ENCODE assay signal across 16 cellular contexts in the genomic region with DNA sequence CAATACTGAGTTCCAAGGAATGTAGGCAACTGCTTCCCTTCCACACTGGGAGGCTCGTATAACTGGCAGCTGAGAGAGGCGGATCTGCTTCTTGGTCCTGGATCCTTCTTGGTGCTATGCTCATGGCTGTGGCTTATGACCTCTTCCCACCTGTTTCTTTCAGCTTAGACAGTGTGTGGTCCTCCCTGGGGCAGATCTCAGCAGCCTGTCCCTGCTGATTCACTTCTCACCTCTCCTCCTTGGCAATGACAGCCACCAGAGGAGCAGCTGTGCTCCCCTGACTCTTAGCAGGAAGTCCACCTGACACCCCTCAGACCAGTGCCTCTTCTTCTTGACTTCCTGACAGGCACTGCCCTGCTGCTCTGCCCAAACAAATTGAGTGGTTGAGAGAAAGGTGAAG.
A peak's percentile ranks its signal among the peaks of the same experiment; 100 is the strongest.
DNase-seq lines count a peak whose midpoint lies in the region; ATAC-seq, FAIRE-seq and TF ChIP-seq lines count a peak whose summit lies in the region.
"Had no signal": no experiment of that assay in that cellular context is flagged by ENCODE, and none has a peak within 500 bp of the region (broad histone marks: within the 10 kb centered on the region; RNA-seq: fewer than 3 reads in every experiment).

No MANE protein-coding gene starts in this region.

- no peaks in the 10 kb centered on the region for H4K20me1 ChIP-seq in GM12878 (ENCODE audit: control insufficient read depth, insufficient read depth)

- H3K27me3 ChIP-seq in GM12878 (replicated peaks in 1 of 2; ENCODE audit: control insufficient read depth in 2 of 2, insufficient read depth in 2 of 2, low read length in 1 of 2): no peaks in the 10 kb centered on the region; a peak in 1 of 4 replicates

- H3K9me3 Mint-ChIP-seq in stimulated activated naive CD8-positive, alpha-beta T cell treated with anti-CD3 and anti-CD28 coated beads, Interleukin-15, amount 100 ng/mL, for 72 hours: peaks cover 16 to 22% of the 10 kb centered on the region in 2 donors
- peaks cover 8% of the 10 kb centered on the region for H3K9me3 Mint-ChIP-seq in type B pancreatic cell
- H3K9me3 Mint-ChIP-seq in CD14-positive monocyte: peaks cover 12 to 23% (median 18%) of the 10 kb centered on the region in 7 donors

- ATAC-seq in stimulated activated naive CD8-positive, alpha-beta T cell treated with anti-CD3 and anti-CD28 coated beads, Interleukin-15, amount 100 ng/mL, for 72 hours: peak; percentile 49
- ATAC-seq in stimulated activated naive CD8-positive, alpha-beta T cell treated with anti-CD3 and anti-CD28 coated beads, Interleukin-15, Interleukin-2, amounts not matched to agents 100 U/mL and 50 U/mL, for 24 hours: no peak
- ATAC-seq in GM12878 (peak; percentile 13; the same call in 2 of the 3 replicates), HG02973 (IDR thresholded peaks at IDR 0.05; ENCODE audit: unreplicated experiment) (no peak)

- TF ChIP-seq POLR2A in GM12878 (IDR thresholded peaks at IDR 0.05; ENCODE audit: low read depth, low read length): no peak

- H3K27me3 Mint-ChIP-seq in stimulated activated naive CD8-positive, alpha-beta T cell treated with anti-CD3 and anti-CD28 coated beads, Interleukin-15, amount 100 ng/mL, for 72 hours: no peaks in the 10 kb centered on the region
- H3K27me3 Mint-ChIP-seq in type B pancreatic cell (no peaks in the 10 kb centered on the region), CD14-positive monocyte (ENCODE audit: low read depth in 3 of 3) (peaks cover 3 to 11% (median 7%) of the 10 kb centered on the region in 3 donors)

- H3K27ac ChIP-seq in GM12878 (ENCODE audit: control insufficient read depth, insufficient read depth): no peak overlapping the region

- H2AFZ ChIP-seq in GM12878 (ENCODE audit: control insufficient read depth, low read depth, low read length): no peak overlapping the region

- no peak overlapping the region for H3K9ac ChIP-seq in GM12878 (ENCODE audit: control insufficient read depth, insufficient read depth, low read length)

- H3K4me2 ChIP-seq in GM12878 (ENCODE audit: control insufficient read depth, insufficient read depth): no peak overlapping the region

- POLR2A ChIA-PET in GM12878 (lab: Charles Lee): no interaction called here

- no peak for TF ChIP-seq RAD21 in GM12878 (IDR thresholded peaks at IDR 0.05; ENCODE audit: insufficient read depth, low read depth, low read length)

- no peaks in the 10 kb centered on the region for H3K79me2 ChIP-seq in GM12878 (ENCODE audit: control insufficient read depth, insufficient read depth, low read length)

- RAD21 ChIA-PET in GM12878 (lab: Charles Lee; ENCODE audit: unreplicated experiment): interaction anchor here (1.0 to 2.5 kb wide), 3 partner anchors 11 to 100 kb away, joined by 3 to 12 read pairs (median 6); no protein-coding TSS in a partner anchor

- no peak for TF ChIP-seq EP300 in GM12878 (IDR thresholded peaks at IDR 0.05; ENCODE audit: borderline replicate concordance in 1 of 2, control insufficient read depth in 1 of 2, low read depth in 2 of 2, low read length in 2 of 2)

- no peak overlapping the region for H3K4me3 ChIP-seq in GM12878

- H3K9me3 ChIP-seq in GM12878 (replicated peaks; ENCODE audit: control insufficient read depth, insufficient read depth, low read length): no peaks in the 10 kb centered on the region; the same call in 2 of the 3 replicates

- H3K4me1 ChIP-seq in GM12878 (ENCODE audit: control insufficient read depth, insufficient read depth, low read length): no peaks in the 10 kb centered on the region

- no peaks in the 10 kb centered on the region; a peak in 1 of 4 replicates for H3K36me3 ChIP-seq in GM12878 (ENCODE audit: control insufficient read depth in 2 of 2, insufficient read depth in 2 of 2, low read length in 1 of 2)

- SMC1A ChIA-PET in GM12878 (lab: Charles Lee; ENCODE audit: uncharacterized antibody, unreplicated experiment): interaction anchor here (0.8 to 3.8 kb wide), 3 partner anchors 12 to 96 kb away, joined by 3 to 14 read pairs (median 3); no protein-coding TSS in a partner anchor

- CTCF ChIA-PET in GM12878 (lab: Yijun Ruan, JAX): interaction anchor here (0.8 to 3.5 kb wide), 2 partner anchors 8 to 226 kb away, joined by 3 to 21 read pairs; a partner anchor contains a TSS

- peaks cover 17% of the 10 kb centered on the region for H3K4me1 Mint-ChIP-seq in stimulated activated naive CD8-positive, alpha-beta T cell treated with anti-CD3 and anti-CD28 coated beads, Interleukin-15, amount 100 ng/mL, for 72 hours
- H3K4me1 Mint-ChIP-seq in type B pancreatic cell (ENCODE audit: unreplicated experiment) (peaks cover 42% of the 10 kb centered on the region), CD14-positive monocyte (no peaks in the 10 kb centered on the region)

- TF ChIP-seq CTCF in GM12878 (IDR thresholded peaks at IDR 0.05 in 2 of 3, conservative IDR thresholded peaks at IDR 0.05 in 1 of 3; ENCODE audit: control insufficient read depth in 2 of 3, extremely low read depth in 1 of 3, insufficient read depth in 1 of 3, low read depth in 3 of 3, low read length in 3 of 3) (no peak), type B pancreatic cell (conservative IDR thresholded peaks at IDR 0.05) (no peak), CD14-positive monocyte (IDR thresholded peaks at IDR 0.05) (no peak)

- intact Hi-C loops in GM12878 (cut with micrococcal nuclease; ENCODE audit: unreplicated experiment) (no loop called here), CD14-positive monocyte (cut with micrococcal nuclease) (no loop called here)

- no TSS peak for BruUV-seq in GM12878 (replicated peaks; lab: Mats Ljungman, UMichigan)

- in situ Hi-C loops in GM12878 (cut with MboI): no loop called here

- no peaks in the 10 kb centered on the region for H3K36me3 Mint-ChIP-seq in type B pancreatic cell
- no peaks in the 10 kb centered on the region for H3K36me3 Mint-ChIP-seq in CD14-positive monocyte

- no peak for DNase-seq in stimulated activated naive CD8-positive, alpha-beta T cell treated with anti-CD3 and anti-CD28 coated beads, Interleukin-15, amount 100 ng/mL, for 72 hours
- DNase-seq in stimulated activated naive CD8-positive, alpha-beta T cell treated with anti-CD3 and anti-CD28 coated beads, Interleukin-15, Interleukin-2, amounts not matched to agents 100 U/mL and 50 U/mL, for 24 hours: no peak
- DNase-seq in GM12878 (ENCODE audit: low read depth, low spot score) (no peak), left kidney (ENCODE audit: low read depth, low spot score) (peak; percentile 6), type B pancreatic cell (ENCODE audit: extremely low spot score, unreplicated experiment) (no peak), CD14-positive monocyte (ENCODE audit: low spot score) (no peak), NCI-H2029 (lab: John Stamatoyannopoulos, UW) (no peak)
- DNase-seq: Calu3, DMS79, Kasumi-1, MV-4-11, NCI-H1436, NCI-H2081, NCI-H510A treated with DMSO at 0.1 percent for 48 hours had no signal

- no peak for FAIRE-seq in GM12878 (lab: Jason Lieb, UNC)
- FAIRE-seq: G401.6 had no signal

- no peak overlapping the region for H3K4me3 Mint-ChIP-seq in stimulated activated naive CD8-positive, alpha-beta T cell treated with anti-CD3 and anti-CD28 coated beads, Interleukin-15, amount 100 ng/mL, for 72 hours
- H3K4me3 Mint-ChIP-seq in type B pancreatic cell: no peak overlapping the region
- H3K4me3 Mint-ChIP-seq in CD14-positive monocyte: no peak overlapping the region

- 48% methylated on average over 2 of the region's 2 CpGs for WGBS in GM12878 (ENCODE audit: insufficient coverage, insufficient replicate concordance, low lambda C conversion rate, missing lambda C conversion rate)

- no peak overlapping the region for H3K27ac Mint-ChIP-seq in stimulated activated naive CD8-positive, alpha-beta T cell treated with anti-CD3 and anti-CD28 coated beads, Interleukin-15, amount 100 ng/mL, for 72 hours
- H3K27ac Mint-ChIP-seq in type B pancreatic cell (peak overlapping the region; percentile 91), CD14-positive monocyte (no peak overlapping the region)

TF ChIP-seq in GM12878, 131 proteins besides CTCF, POLR2A, EP300 and RAD21:
- TF ChIP-seq KLF5 (IDR thresholded peaks at IDR 0.05; ENCODE audit: partially characterized antibody) (no peak), EED (IDR thresholded peaks at IDR 0.05; ENCODE audit: low read depth) (0 out of 2 replicates have a peak, but pooled peaks have one; percentile 11)

Comparison
In these comparisons a context has a peak if more than half of its experiments do, and no peak if none do; other contexts are left out.
1. ATAC-seq: peak in stimulated activated naive CD8-positive, alpha-beta T cell treated with anti-CD3 and anti-CD28 coated beads, Interleukin-15, amount 100 ng/mL, for 72 hours (single experiment) and GM12878 (single experiment); none in stimulated activated naive CD8-positive, alpha-beta T cell treated with anti-CD3 and anti-CD28 coated beads, Interleukin-15, Interleukin-2, amounts not matched to agents 100 U/mL and 50 U/mL, for 24 hours (single experiment) and HG02973 (single experiment).